20 cellular contexts compared by ENCODE assay signal in the genomic region with DNA sequence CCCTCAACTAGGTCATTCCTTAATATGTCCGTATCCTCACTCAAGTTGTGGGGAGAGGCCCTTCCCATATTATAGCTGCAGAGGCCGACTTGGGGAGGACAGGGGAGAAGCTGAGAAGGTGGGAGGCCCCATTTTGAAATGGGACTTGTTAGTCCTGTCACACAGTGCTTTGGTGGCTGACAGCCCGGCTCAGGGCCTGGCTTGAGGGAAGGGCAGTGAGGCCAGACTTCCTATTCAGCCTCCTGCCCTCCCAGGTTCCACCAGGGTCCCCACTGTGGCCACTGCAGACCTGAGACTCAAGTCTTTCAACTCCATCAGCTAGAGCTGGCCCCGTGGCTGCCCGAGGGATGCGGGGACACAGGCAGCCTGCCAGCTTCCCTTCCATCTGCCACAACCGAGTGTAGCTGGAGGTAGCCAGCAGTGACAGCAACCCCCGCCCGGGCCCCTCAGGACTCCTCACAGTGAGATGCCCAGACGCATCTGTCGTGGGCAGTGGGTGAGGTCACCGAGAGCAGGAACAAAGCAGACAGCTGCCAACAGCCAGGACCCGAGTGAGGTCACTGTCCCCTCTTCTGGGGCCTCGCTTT. TPM values are rescaled to one million over a fixed set of nuclear protein-coding genes. Genes with fewer than 3 reads are reported as not detected.
"Had no signal": no experiment of that assay in that cellular context is flagged by ENCODE, and none has a peak within 500 bp of the region (broad histone marks: within the 10 kb centered on the region; RNA-seq: fewer than 3 reads in every experiment).

No MANE protein-coding gene starts in this region.

- H3K36me3 ChIP-seq: heart left ventricle, sigmoid colon, thyroid gland had no signal

- H3K27ac ChIP-seq: coronary artery, heart left ventricle, sigmoid colon, thyroid gland had no signal

- H3K36me3 Mint-ChIP-seq: activated CD8-positive, alpha-beta memory T cell treated with anti-CD3 and anti-CD28 coated beads, Interleukin-2, amount 10 ng/mL, durations not matched to agents 7 days and 5 days; activated naive CD8-positive, alpha-beta T cell treated with anti-CD3 and anti-CD28 coated beads, Interleukin-2, amount 10 ng/mL, durations not matched to agents 7 days and 5 days; naive thymus-derived CD8-positive, alpha-beta T cell; WTC11 had no signal

- H3K27me3 ChIP-seq: thyroid gland had no signal

- H3K4me3 ChIP-seq: coronary artery, heart left ventricle, mucosa of descending colon, sigmoid colon, thyroid gland had no signal

- H3K9me3 ChIP-seq: heart left ventricle, mucosa of descending colon, thyroid gland had no signal

- H3K27ac Mint-ChIP-seq: activated CD4-positive, alpha-beta memory T cell treated with anti-CD3 and anti-CD28 coated beads for 36 hours; activated CD4-positive, alpha-beta T cell treated with anti-CD3 and anti-CD28 coated beads for 36 hours; activated CD8-positive, alpha-beta memory T cell treated with anti-CD3 and anti-CD28 coated beads, Interleukin-2, amount 10 ng/mL, durations not matched to agents 7 days and 5 days; activated naive CD8-positive, alpha-beta T cell treated with anti-CD3 and anti-CD28 coated beads, Interleukin-2, amount 10 ng/mL, durations not matched to agents 7 days and 5 days; WTC11 had no signal

- H3K4me1 ChIP-seq: heart left ventricle, sigmoid colon, thyroid gland had no signal

- H3K9me3 Mint-ChIP-seq: activated CD4-positive, alpha-beta memory T cell treated with anti-CD3 and anti-CD28 coated beads for 36 hours; WTC11 had no signal

- H3K4me1 Mint-ChIP-seq: activated CD4-positive, alpha-beta T cell treated with anti-CD3 and anti-CD28 coated beads for 36 hours; activated CD8-positive, alpha-beta memory T cell treated with anti-CD3 and anti-CD28 coated beads, Interleukin-2, amount 10 ng/mL, durations not matched to agents 7 days and 5 days; activated naive CD8-positive, alpha-beta T cell treated with anti-CD3 and anti-CD28 coated beads, Interleukin-2, amount 10 ng/mL, durations not matched to agents 7 days and 5 days; naive thymus-derived CD8-positive, alpha-beta T cell had no signal

- ATAC-seq: activated CD4-positive, alpha-beta T cell treated with anti-CD3 and anti-CD28 coated beads for 36 hours; activated CD8-positive, alpha-beta memory T cell treated with anti-CD3 and anti-CD28 coated beads, Interleukin-2, amount 10 ng/mL, durations not matched to agents 7 days and 5 days; left ventricle myocardium superior; mucosa of descending colon; naive thymus-derived CD8-positive, alpha-beta T cell; WTC11 had no signal

- H3K4me3 Mint-ChIP-seq: activated CD4-positive, alpha-beta memory T cell treated with anti-CD3 and anti-CD28 coated beads for 36 hours; activated CD4-positive, alpha-beta T cell treated with anti-CD3 and anti-CD28 coated beads for 36 hours; activated CD8-positive, alpha-beta memory T cell treated with anti-CD3 and anti-CD28 coated beads, Interleukin-2, amount 10 ng/mL, durations not matched to agents 7 days and 5 days; activated naive CD8-positive, alpha-beta T cell treated with anti-CD3 and anti-CD28 coated beads, Interleukin-2, amount 10 ng/mL, durations not matched to agents 7 days and 5 days; naive thymus-derived CD8-positive, alpha-beta T cell; WTC11 had no signal

- DNase-seq: activated CD4-positive, alpha-beta memory T cell treated with anti-CD3 and anti-CD28 coated beads for 36 hours; activated CD4-positive, alpha-beta T cell treated with anti-CD3 and anti-CD28 coated beads for 36 hours; activated CD8-positive, alpha-beta memory T cell treated with anti-CD3 and anti-CD28 coated beads, Interleukin-2, amount 10 ng/mL, durations not matched to agents 7 days and 5 days; activated naive CD4-positive, alpha-beta T cell treated with Interleukin-2 at 50 U/mL for 16 hours; activated naive CD8-positive, alpha-beta T cell treated with anti-CD3 and anti-CD28 coated beads, Interleukin-2, amount 10 ng/mL, durations not matched to agents 7 days and 5 days; caudate nucleus; heart left ventricle; left ventricle myocardium superior; mucosa of descending colon; naive thymus-derived CD8-positive, alpha-beta T cell; sigmoid colon; stimulated activated CD8-positive, alpha-beta memory T cell treated with anti-CD3 and anti-CD28 coated beads, Interleukin-4, amount 100 ng/mL, for 48 hours; stimulated activated naive CD4-positive, alpha-beta T cell; SW 1271; T-helper 2 cell; thyroid gland had no signal

RNA-seq across cellular contexts. Expression of a gene that starts 36.9 kb away (rescaled TPM):
- total RNA-seq: activated naive CD8-positive, alpha-beta T cell treated with anti-CD3 and anti-CD28 coated beads, Interleukin-2, amount 10 ng/mL, durations not matched to agents 7 days and 5 days; frontal cortex; left ventricle myocardium superior; mucosa of descending colon; naive thymus-derived CD8-positive, alpha-beta T cell; sigmoid colon; subcutaneous adipose tissue; thyroid gland had no signal
